In genomic region chr4:34181311-34181808, GRCh38 we compare ENCODE assay signal across 11 cellular contexts.
DNase-seq lines count a peak whose midpoint lies in the region; ATAC-seq and TF ChIP-seq lines count a peak whose summit lies in the region.
"Had no signal": no experiment of that assay in that cellular context is flagged by ENCODE, and none has a peak within 500 bp of the region (broad histone marks: within the 10 kb centered on the region; RNA-seq: fewer than 3 reads in every experiment).

No MANE protein-coding gene starts in this region.

- TF ChIP-seq CTCF in HFF-Myc (IDR thresholded peaks at IDR 0.05; ENCODE audit: low read depth, low read length, missing control alignments) (no peak), fibroblast of villous mesenchyme (IDR thresholded peaks at IDR 0.05; ENCODE audit: insufficient read depth, low read depth, low read length) (no peak)

- H3K4me3 ChIP-seq in HFF-Myc (replicated peaks; ENCODE audit: low read depth, low read length): no peak overlapping the region
- no peak overlapping the region for H3K4me3 ChIP-seq in fibroblast of villous mesenchyme (ENCODE audit: low read depth, low read length)

- DNase-seq in A172 (ENCODE audit: low spot score) (peak; percentile 88), HFF-Myc (ENCODE audit: extremely low read depth, low read depth) (peak; percentile 82), T1000 (lab: John Stamatoyannopoulos, UW) (peak; percentile 55), fibroblast of villous mesenchyme (ENCODE audit: low read depth) (peak; percentile 91), NCI-H128 (lab: John Stamatoyannopoulos, UW; ENCODE audit: unreplicated experiment) (no peak), hepatic stellate cell (ENCODE audit: low spot score) (no peak)
- no peak for DNase-seq in activated CD4-positive, alpha-beta T cell treated with anti-CD3 and anti-CD28 coated beads, Interleukin-2, amount 50 U/mL, for 4 hours
- DNase-seq: activated CD8-positive, alpha-beta memory T cell treated with anti-CD3 and anti-CD28 coated beads, Interleukin-2, amount 50 U/mL, for 48 hours; AML-193; glutamatergic neuron had no signal

- no peak for ATAC-seq in GM21723 (IDR thresholded peaks at IDR 0.05; ENCODE audit: unreplicated experiment)

Comparison
In these comparisons a context has a peak if more than half of its experiments do, and no peak if none do; other contexts are left out.
1. DNase-seq: peak in A172 (single experiment), HFF-Myc (single experiment), T1000 (single experiment) and fibroblast of villous mesenchyme (single experiment); none in NCI-H128 (single experiment), activated CD4-positive, alpha-beta T cell treated with anti-CD3 and anti-CD28 coated beads, Interleukin-2, amount 50 U/mL, for 4 hours (0 of 2) and hepatic stellate cell (single experiment).